ENCODE assay signal across 12 cellular contexts in the genomic region with DNA sequence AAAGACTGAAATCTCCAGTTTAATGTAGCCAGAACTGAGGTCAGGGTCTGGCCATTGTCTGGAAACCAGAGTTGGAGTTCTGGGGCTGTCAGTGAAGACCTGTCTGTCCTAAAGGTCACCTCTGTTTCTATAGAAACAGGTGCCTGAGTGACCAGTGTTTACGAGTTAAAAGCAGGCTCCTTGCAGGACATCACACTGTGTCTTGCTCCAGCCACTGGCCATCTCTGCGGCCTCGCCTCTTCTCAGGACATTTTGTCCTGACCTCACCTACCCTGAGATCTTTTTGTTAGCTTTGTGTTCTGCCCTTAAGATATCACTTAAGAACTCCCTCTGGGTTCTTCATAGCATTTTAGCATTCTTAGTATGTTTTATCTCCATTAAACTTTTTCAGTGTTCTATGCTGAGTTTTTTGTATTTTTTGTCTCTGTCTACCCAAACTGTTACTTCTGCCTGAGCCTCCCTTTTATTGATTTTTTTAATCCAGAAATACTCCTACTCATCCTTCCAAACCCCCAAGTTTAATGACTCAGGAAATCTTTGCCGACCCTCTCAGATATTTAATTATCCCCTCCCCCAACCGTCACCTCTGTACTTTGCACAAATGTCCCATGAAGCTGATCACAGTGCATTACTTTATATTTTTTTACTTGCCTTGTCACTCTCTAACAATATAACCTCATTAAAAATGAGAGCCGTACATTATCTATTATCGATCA.
"Had no signal": no experiment of that assay in that cellular context is flagged by ENCODE, and none has a peak within 500 bp of the region (broad histone marks: within the 10 kb centered on the region; RNA-seq: fewer than 3 reads in every experiment).

No MANE protein-coding gene starts in this region.

- H3K27ac ChIP-seq: dorsolateral prefrontal cortex, ovary had no signal

- H3K27me3 ChIP-seq: dorsolateral prefrontal cortex, ovary had no signal

- H3K9me3 ChIP-seq: ovary had no signal

- ATAC-seq: esophagus mucosa, left colon had no signal

- H3K4me3 ChIP-seq: dorsolateral prefrontal cortex, ovary, skin epidermis had no signal

- DNase-seq: activated B cell treated with CpG ODN at 0.5 μM for 24 hours; activated CD4-positive, alpha-beta T cell treated with anti-CD3 and anti-CD28 coated beads, Interleukin-2, amount 10 ng/mL, durations not matched to agents 24 days and 14 days; activated CD8-positive, alpha-beta memory T cell treated with anti-CD3 and anti-CD28 coated beads for 24 hours; activated naive CD4-positive, alpha-beta T cell treated with anti-CD3 and anti-CD28 coated beads, Interleukin-2, amount 50 U/mL, for 16 hours; amygdala; dorsolateral prefrontal cortex; glutamatergic neuron; left colon; mesendoderm; ovary had no signal

- H3K36me3 ChIP-seq: ovary had no signal
